Comparison of ENCODE assay signal across 28 cellular contexts in the genomic region with DNA sequence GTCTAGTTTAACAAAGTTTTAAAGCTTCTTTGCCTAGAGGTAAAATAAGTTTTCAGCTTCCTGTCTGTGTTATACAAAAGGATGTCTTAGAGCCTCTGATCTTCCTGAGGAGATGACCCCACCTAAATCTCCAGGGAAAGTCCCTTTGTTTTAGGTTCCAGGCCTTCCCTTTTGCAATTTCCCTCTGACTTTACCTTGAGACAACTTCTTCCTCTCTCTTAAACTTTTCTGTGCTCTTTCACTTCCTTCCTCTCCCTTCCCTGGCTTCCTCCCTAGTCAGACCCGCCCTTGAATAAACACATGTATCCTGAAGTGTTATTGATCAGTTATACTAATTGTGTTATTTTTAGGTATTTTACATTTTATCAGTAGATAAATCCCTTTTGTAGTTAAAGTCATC.
"Had no signal": no experiment of that assay in that cellular context is flagged by ENCODE, and none has a peak within 500 bp of the region (broad histone marks: within the 10 kb centered on the region; RNA-seq: fewer than 3 reads in every experiment).

No MANE protein-coding gene starts in this region.

- H3K27ac ChIP-seq: lower lobe of right lung, neural progenitor cell, right lobe of liver, skin epidermis, stomach, suprapubic skin, tibial nerve had no signal

- H3K9me3 ChIP-seq: heart right ventricle, lower lobe of right lung, right lobe of liver, stomach, suprapubic skin, tibial nerve had no signal

- H3K4me1 ChIP-seq: lower lobe of right lung, neural progenitor cell, right lobe of liver, stomach, suprapubic skin, tibial nerve had no signal

- H3K9me3 Mint-ChIP-seq: activated B cell treated with CpG ODN at 0.5 μM for 24 hours; activated CD4-positive, alpha-beta memory T cell treated with anti-CD3 and anti-CD28 coated beads for 36 hours; activated naive CD4-positive, alpha-beta T cell treated with anti-CD3 and anti-CD28 coated beads, Interleukin-2, amount 10 ng/mL, durations not matched to agents 7 days and 5 days; brain; dendritic cell treated with granulocyte-macrophage colony-stimulating factor and Interleukin-4, amounts not matched to agents 40 ng/mL and 50 ng/mL, for 4 days; naive thymus-derived CD8-positive, alpha-beta T cell; neural progenitor cell; stimulated activated effector memory CD8-positive, alpha-beta T cell treated with anti-CD3 and anti-CD28 coated beads, Interleukin-12 subunit alpha, Interleukin-12 subunit beta, amount 100 ng/mL, for 72 hours had no signal

- H3K4me3 ChIP-seq: heart right ventricle, lower lobe of right lung, neural progenitor cell, right lobe of liver, skin epidermis, stomach, suprapubic skin, tibial nerve had no signal

- H3K36me3 ChIP-seq: heart right ventricle, lower lobe of right lung, neural progenitor cell, right lobe of liver, stomach, suprapubic skin, tibial nerve had no signal

- H3K27ac Mint-ChIP-seq: activated B cell treated with CpG ODN at 0.5 μM for 24 hours; activated CD4-positive, alpha-beta memory T cell treated with anti-CD3 and anti-CD28 coated beads for 36 hours; activated CD4-positive, alpha-beta T cell treated with anti-CD3 and anti-CD28 coated beads for 36 hours; activated naive CD4-positive, alpha-beta T cell treated with anti-CD3 and anti-CD28 coated beads, Interleukin-2, amount 10 ng/mL, durations not matched to agents 7 days and 5 days; activated T-cell treated with anti-CD3 and anti-CD28 coated beads, Interleukin-2, amount 50 U/mL, for 72 hours; brain; dendritic cell treated with granulocyte-macrophage colony-stimulating factor and Interleukin-4, amounts not matched to agents 40 ng/mL and 50 ng/mL, for 4 days; neural progenitor cell; stimulated activated effector memory CD8-positive, alpha-beta T cell treated with anti-CD3 and anti-CD28 coated beads, Interleukin-12 subunit alpha, Interleukin-12 subunit beta, amount 100 ng/mL, for 72 hours had no signal

- H3K9ac ChIP-seq: neural progenitor cell had no signal

- H3K36me3 Mint-ChIP-seq: activated CD4-positive, alpha-beta memory T cell treated with anti-CD3 and anti-CD28 coated beads for 36 hours; activated naive CD4-positive, alpha-beta T cell treated with anti-CD3 and anti-CD28 coated beads, Interleukin-2, amount 10 ng/mL, durations not matched to agents 7 days and 5 days; brain; naive thymus-derived CD8-positive, alpha-beta T cell; neural progenitor cell; stimulated activated effector memory CD8-positive, alpha-beta T cell treated with anti-CD3 and anti-CD28 coated beads, Interleukin-12 subunit alpha, Interleukin-12 subunit beta, amount 100 ng/mL, for 72 hours had no signal

- H3K27me3 Mint-ChIP-seq: activated B cell treated with CpG ODN at 0.5 μM for 24 hours; activated CD4-positive, alpha-beta memory T cell treated with anti-CD3 and anti-CD28 coated beads for 36 hours; activated CD4-positive, alpha-beta T cell treated with anti-CD3 and anti-CD28 coated beads for 36 hours; activated naive CD4-positive, alpha-beta T cell treated with anti-CD3 and anti-CD28 coated beads, Interleukin-2, amount 10 ng/mL, durations not matched to agents 7 days and 5 days; brain; dendritic cell treated with granulocyte-macrophage colony-stimulating factor and Interleukin-4, amounts not matched to agents 40 ng/mL and 50 ng/mL, for 4 days; naive thymus-derived CD8-positive, alpha-beta T cell had no signal

- H3K27me3 ChIP-seq: heart right ventricle, neural progenitor cell, right lobe of liver, stomach, suprapubic skin, tibial nerve had no signal

- H3K4me3 Mint-ChIP-seq: activated B cell treated with CpG ODN at 0.5 μM for 24 hours; activated CD4-positive, alpha-beta memory T cell treated with anti-CD3 and anti-CD28 coated beads for 36 hours; activated CD4-positive, alpha-beta T cell treated with anti-CD3 and anti-CD28 coated beads for 36 hours; activated naive CD4-positive, alpha-beta T cell treated with anti-CD3 and anti-CD28 coated beads, Interleukin-2, amount 10 ng/mL, durations not matched to agents 7 days and 5 days; brain; dendritic cell treated with granulocyte-macrophage colony-stimulating factor and Interleukin-4, amounts not matched to agents 40 ng/mL and 50 ng/mL, for 4 days; neural progenitor cell; stimulated activated effector memory CD8-positive, alpha-beta T cell treated with anti-CD3 and anti-CD28 coated beads, Interleukin-12 subunit alpha, Interleukin-12 subunit beta, amount 100 ng/mL, for 72 hours had no signal

- H3K4me1 Mint-ChIP-seq: brain, neural progenitor cell had no signal

- ATAC-seq: activated CD4-positive, alpha-beta T cell treated with anti-CD3 and anti-CD28 coated beads for 36 hours; left cardiac atrium; lower lobe of right lung; naive thymus-derived CD8-positive, alpha-beta T cell; right lobe of liver; stimulated activated effector memory CD8-positive, alpha-beta T cell treated with anti-CD3 and anti-CD28 coated beads, Interleukin-12 subunit alpha, Interleukin-12 subunit beta, amount 100 ng/mL, for 72 hours had no signal

- H3K4me2 ChIP-seq: neural progenitor cell had no signal

- DNase-seq: activated B cell treated with CpG ODN at 0.5 μM for 24 hours; activated CD4-positive, alpha-beta memory T cell treated with anti-CD3 and anti-CD28 coated beads for 36 hours; activated CD4-positive, alpha-beta T cell treated with anti-CD3 and anti-CD28 coated beads for 36 hours; activated effector memory CD4-positive, alpha-beta T cell treated with Interleukin-2 at 50 U/mL for 16 hours; activated naive CD4-positive, alpha-beta T cell treated with anti-CD3 and anti-CD28 coated beads, Interleukin-2, amount 10 ng/mL, durations not matched to agents 7 days and 5 days; activated T-cell treated with anti-CD3 and anti-CD28 coated beads, Interleukin-2, amount 50 U/mL, for 72 hours; aorta; caudate nucleus; effector CD4-positive, alpha-beta T cell; erythroblast; foreskin fibroblast; heart right ventricle; islet precursor cell; left cardiac atrium; lower lobe of right lung; naive thymus-derived CD8-positive, alpha-beta T cell; posterior cingulate gyrus; right lobe of liver; stimulated activated CD4-positive, alpha-beta T cell treated with anti-CD3 and anti-CD28 coated beads, Interleukin-2, amount 100 ng/mL, for 24 hours; stomach; T-helper 9 cell had no signal
